1 cellular context compared by ENCODE assay signal in genomic region chr7:12526693-12527092, GRCh38. TPM values are rescaled to one million over a fixed set of nuclear protein-coding genes. Genes with fewer than 3 reads are reported as not detected.
"Had no signal": no experiment of that assay in that cellular context is flagged by ENCODE, and none has a peak within 500 bp of the region (broad histone marks: within the 10 kb centered on the region; RNA-seq: fewer than 3 reads in every experiment).

No MANE protein-coding gene starts in this region.

RNA-seq across cellular contexts. Expression of gene SCIN, which starts 43.8 kb away (rescaled TPM):
- total RNA-seq: H7 had no signal
